12 cellular contexts compared by ENCODE assay signal in genomic region chr2:152420923-152421322, GRCh38.
A peak's percentile ranks its signal among the peaks of the same experiment; 100 is the strongest.
DNase-seq lines count a peak whose midpoint lies in the region; ATAC-seq and TF ChIP-seq lines count a peak whose summit lies in the region.
"Had no signal": no experiment of that assay in that cellular context is flagged by ENCODE, and none has a peak within 500 bp of the region (broad histone marks: within the 10 kb centered on the region; RNA-seq: fewer than 3 reads in every experiment).

No MANE protein-coding gene starts in this region.

- H3K27me3 ChIP-seq in A673 (replicated peaks; ENCODE audit: insufficient read depth, low read depth, low read length, poor library complexity) (no peaks in the 10 kb centered on the region), IMR-90 (ENCODE audit: control insufficient read depth, insufficient read depth, low read length) (no peaks in the 10 kb centered on the region), colonic mucosa (no peaks in the 10 kb centered on the region), muscle layer of duodenum (ENCODE audit: low read depth, low read length) (no peaks in the 10 kb centered on the region), neuronal stem cell (ENCODE audit: control insufficient read depth in 3 of 3, insufficient read depth in 3 of 3, low read depth in 1 of 3, low read length in 3 of 3) (no peaks in the 10 kb centered on the region)

- peak overlapping the region; percentile 8 for H3K4me3 ChIP-seq in A673 (ENCODE audit: low read depth, low read length, poor library complexity, severe bottlenecking)
- no peak overlapping the region for H3K4me3 ChIP-seq in IMR-90 (ENCODE audit: insufficient read depth, low read depth, low read length)
- H3K4me3 ChIP-seq in colonic mucosa, result no peak overlapping the region
- H3K4me3 ChIP-seq in muscle layer of duodenum (ENCODE audit: low read depth in 1 of 2, low read length in 2 of 2), result no peak overlapping the region
- no peak overlapping the region for H3K4me3 ChIP-seq in neuronal stem cell (ENCODE audit: low read length in 2 of 2)

- H3K4me1 ChIP-seq in A673 (ENCODE audit: insufficient read depth, low read length, poor library complexity, severe bottlenecking) (peaks cover 67% of the 10 kb centered on the region), IMR-90 (ENCODE audit: control insufficient read depth, insufficient read depth, low read length) (peaks cover 14% of the 10 kb centered on the region), colonic mucosa (no peaks in the 10 kb centered on the region), muscle layer of duodenum (ENCODE audit: control insufficient read depth in 1 of 2, insufficient read depth in 2 of 2, low read length in 2 of 2) (peaks cover 1 to 5% of the 10 kb centered on the region in 2 donors), neuronal stem cell (ENCODE audit: control insufficient read depth in 2 of 2, insufficient read depth in 1 of 2, low read depth in 1 of 2, low read length in 2 of 2) (peaks cover 11% of the 10 kb centered on the region in 2 donors)

- no peaks in the 10 kb centered on the region; the same call in 1 of the 2 replicates for H4K20me1 ChIP-seq in IMR-90 (ENCODE audit: insufficient read depth, low read length)

- CTCF ChIA-PET in A673 (lab: Charles Lee) (no interaction called here), IMR-90 (lab: Yijun Ruan, JAX) (interaction anchor here (1.0 to 1.6 kb wide), 2 partner anchors 11 to 128 kb away, joined by 3 read pairs; no protein-coding TSS in a partner anchor)

- H2BK120ac ChIP-seq in IMR-90 (ENCODE audit: low read depth, low read length) (peak overlapping the region; percentile 16; the same call in 1 of the 2 replicates), neuronal stem cell (ENCODE audit: low read depth, low read length) (no peak overlapping the region)

- H2AK9ac ChIP-seq in IMR-90 (replicated peaks; ENCODE audit: low read depth, low read length, poor library complexity), result no peak overlapping the region

- H3K4me2 ChIP-seq in IMR-90 (ENCODE audit: low read depth, low read length), result no peak overlapping the region
- H3K4me2 ChIP-seq in neuronal stem cell (ENCODE audit: insufficient read depth, low read length, poor library complexity, severe bottlenecking), result no peak overlapping the region

- in situ Hi-C loops in IMR-90 (cut with MboI; ENCODE audit: low sequenced_read_pairs), result no loop called here

- H3K9ac ChIP-seq in IMR-90 (ENCODE audit: low read depth, low read length) (no peak overlapping the region), colonic mucosa (ENCODE audit: low read depth in 2 of 2, low read length in 2 of 2) (no peak overlapping the region), neuronal stem cell (ENCODE audit: low read depth, low read length, poor library complexity) (no peak overlapping the region)

- peaks cover 13% of the 10 kb centered on the region for H3K9me1 ChIP-seq in IMR-90 (ENCODE audit: insufficient read depth, low read length)

- no peak overlapping the region for H2BK12ac ChIP-seq in neuronal stem cell (ENCODE audit: low read length)

- H3K27ac ChIP-seq in A673 (ENCODE audit: low read depth, low read length, poor library complexity, severe bottlenecking) (peak overlapping the region; percentile 86), IMR-90 (ENCODE audit: insufficient read depth, low read length) (no peak overlapping the region; the same call in 1 of the 2 replicates), colonic mucosa (peak overlapping the region; percentile 65), muscle layer of duodenum (ENCODE audit: low read length) (peak overlapping the region; percentile 42), neuronal stem cell (replicated peaks; ENCODE audit: low read length) (no peak overlapping the region)
- H3K27ac ChIP-seq: VCaP had no signal

- H3K56ac ChIP-seq in IMR-90 (ENCODE audit: extremely low read depth, insufficient read depth, low read length), result no peak overlapping the region

- H3K14ac ChIP-seq in IMR-90 (replicated peaks; ENCODE audit: low read depth, low read length), result peak overlapping the region; percentile 63; the same call in 1 of the 2 replicates
- no peak overlapping the region for H3K14ac ChIP-seq in neuronal stem cell (ENCODE audit: low read length)

- 0 out of 2 replicates have a peak overlapping the region, but pooled peaks have one; percentile 3 for H3K23ac ChIP-seq in IMR-90 (ENCODE audit: low read depth, low read length)
- H3K23ac ChIP-seq in neuronal stem cell (ENCODE audit: low read depth, low read length, poor library complexity), result no peak overlapping the region

- H3K4ac ChIP-seq in IMR-90 (ENCODE audit: low read depth, low read length) (0 out of 2 replicates have a peak overlapping the region, but pooled peaks have one; percentile 3), neuronal stem cell (ENCODE audit: low read length) (no peak overlapping the region)

- BruUV-seq in A673 (replicated peaks; lab: Mats Ljungman, UMichigan), result TSS peak; percentile 96
- BruUV-seq in IMR-90 (replicated peaks; lab: Mats Ljungman, UMichigan), result no TSS peak

- dilution Hi-C loops in IMR-90 (cut with HindIII; ENCODE audit: low sequenced_read_pairs, unreplicated experiment), result no loop called here

- POLR2A ChIA-PET in A673 (lab: Charles Lee; ENCODE audit: low non-redundant PET), result no interaction called here
- POLR2A ChIA-PET in IMR-90 (lab: Charles Lee; ENCODE audit: unreplicated experiment), result interaction anchor here (0.5 kb wide), 1 partner anchor 14 kb away, joined by 3 read pairs; no protein-coding TSS in a partner anchor

- DNase-seq in A673 (ENCODE audit: low spot score), result no peak
- no peak for DNase-seq in IMR-90
- DNase-seq in colonic mucosa, result no peak
- DNase-seq in stimulated activated CD4-positive, alpha-beta T cell treated with anti-CD3 and anti-CD28 coated beads, Interleukin-2, amount 100 ng/mL, for 48 hours, result no peak
- no peak for DNase-seq in neuronal stem cell (ENCODE audit: low spot score)
- DNase-seq: activated T-cell treated with anti-CD3 and anti-CD28 coated beads, Interleukin-2, amount 50 U/mL, for 24 hours; NCI-H2227 treated with DMSO at 0.1 percent for 48 hours; SHP77 treated with DMSO at 0.1 percent for 48 hours had no signal

- H3K18ac ChIP-seq in IMR-90 (ENCODE audit: low read depth, low read length) (no peak overlapping the region), neuronal stem cell (ENCODE audit: low read length) (no peak overlapping the region)

- H3K79me1 ChIP-seq in IMR-90 (ENCODE audit: low read depth in 1 of 2, low read length in 2 of 2) (peaks cover 23 to 35% of the 10 kb centered on the region in 2 experiments), neuronal stem cell (ENCODE audit: low read depth, low read length) (peaks cover 3% of the 10 kb centered on the region)

- peak overlapping the region in 1 of 2 experiments; percentile 11; a peak in 1 of 4 replicates for H4K8ac ChIP-seq in IMR-90 (ENCODE audit: low read depth in 2 of 2, low read length in 2 of 2)
- no peak overlapping the region for H4K8ac ChIP-seq in neuronal stem cell (ENCODE audit: low read depth, low read length)

- H4K91ac ChIP-seq in IMR-90 (ENCODE audit: insufficient read depth, low read depth, low read length) (peak overlapping the region; percentile 25; the same call in 1 of the 2 replicates), neuronal stem cell (ENCODE audit: low read depth, low read length, poor library complexity) (no peak overlapping the region)

- H2AK5ac ChIP-seq in IMR-90 (ENCODE audit: low read depth, low read length) (peak overlapping the region; percentile 37; the same call in 1 of the 2 replicates), neuronal stem cell (ENCODE audit: low read depth, low read length) (no peak overlapping the region)

- no peak for TF ChIP-seq RAD21 in IMR-90 (IDR thresholded peaks at IDR 0.05; ENCODE audit: low read length)

- H3K9me3 ChIP-seq in A673 (ENCODE audit: low read depth, low read length, poor library complexity, severe bottlenecking) (no peaks in the 10 kb centered on the region), IMR-90 (ENCODE audit: control insufficient read depth, insufficient read depth, low read length) (no peaks in the 10 kb centered on the region), colonic mucosa (no peaks in the 10 kb centered on the region), muscle layer of duodenum (ENCODE audit: control insufficient read depth in 1 of 2, low read length in 2 of 2) (no peaks in the 10 kb centered on the region), neuronal stem cell (replicated peaks in 1 of 2; ENCODE audit: control insufficient read depth in 2 of 2, insufficient read depth in 1 of 2, low read depth in 1 of 2, low read length in 2 of 2) (no peaks in the 10 kb centered on the region)

- no CpG with 5 or more reads among the region's 7 CpGs for WGBS in IMR-90 (ENCODE audit: extremely low coverage in 2 of 2, insufficient read length in 1 of 2), 2 experiments
- WGBS in neuronal stem cell (ENCODE audit: extremely low coverage in 2 of 2, insufficient read length in 2 of 2, insufficient replicate concordance in 1 of 2), 2 donors, result no CpG with 5 or more reads among the region's 7 CpGs

- intact Hi-C loops in A673 (cut with micrococcal nuclease; ENCODE audit: unreplicated experiment), result loop anchor here (5.0 kb wide), 2 partner anchors 206 to 244 kb away; partner anchors contain the start of gene STAM2
- intact Hi-C loops in IMR-90 (cut with micrococcal nuclease), result no loop called here
- intact Hi-C loops in colonic mucosa (cut with DNase I), result no loop called here

- H3K36me3 ChIP-seq in A673 (ENCODE audit: insufficient read depth, low read length, poor library complexity, severe bottlenecking) (no peaks in the 10 kb centered on the region), IMR-90 (ENCODE audit: control insufficient read depth, insufficient read depth, low read length) (no peaks in the 10 kb centered on the region), colonic mucosa (no peaks in the 10 kb centered on the region), muscle layer of duodenum (ENCODE audit: control insufficient read depth in 1 of 2, insufficient read depth in 2 of 2, low read length in 2 of 2) (peaks cover 0 to 4% of the 10 kb centered on the region in 2 donors), neuronal stem cell (replicated peaks in 1 of 2; ENCODE audit: control insufficient read depth in 2 of 2, insufficient read depth in 2 of 2, low read length in 2 of 2) (peaks cover 0 to 19% of the 10 kb centered on the region in 2 donors)

- no peak for TF ChIP-seq POLR2A in IMR-90 (IDR thresholded peaks at IDR 0.05; ENCODE audit: low read depth, low read length)

- H2BK20ac ChIP-seq in IMR-90 (ENCODE audit: low read depth, low read length), result peak overlapping the region; percentile 64; the same call in 1 of the 2 replicates

- no peak for TF ChIP-seq CTCF in A673 (conservative IDR thresholded peaks at IDR 0.05; ENCODE audit: low read depth, low read length)
- TF ChIP-seq CTCF in IMR-90 (conservative IDR thresholded peaks at IDR 0.05; ENCODE audit: low read depth, low read length), result no peak
- no peak for TF ChIP-seq CTCF in colonic mucosa (IDR thresholded peaks at IDR 0.05)

- no peak overlapping the region for H2AFZ ChIP-seq in IMR-90 (replicated peaks; ENCODE audit: low read length, poor library complexity)
- no peak overlapping the region for H2AFZ ChIP-seq in neuronal stem cell (ENCODE audit: low read length)

- H2BK5ac ChIP-seq in IMR-90 (ENCODE audit: low read depth, low read length, poor library complexity, severe bottlenecking), result peak overlapping the region; percentile 58
- no peak overlapping the region for H2BK5ac ChIP-seq in neuronal stem cell (ENCODE audit: low read length)

- ATAC-seq in IMR-90 (ENCODE audit: low read depth) (no peak), GM18861 (IDR thresholded peaks at IDR 0.05; ENCODE audit: unreplicated experiment) (no peak), HG03135 (IDR thresholded peaks at IDR 0.05; ENCODE audit: unreplicated experiment) (no peak)

- H4K5ac ChIP-seq in IMR-90 (ENCODE audit: low read depth, low read length), result no peak overlapping the region

- peak overlapping the region; percentile 10; the same call in 1 of the 3 replicates for H2BK15ac ChIP-seq in IMR-90 (ENCODE audit: low read depth, low read length)
- no peak overlapping the region for H2BK15ac ChIP-seq in neuronal stem cell (ENCODE audit: low read length)

Comparison
In these comparisons a context has a peak if more than half of its experiments do, and no peak if none do; other contexts are left out.
1. H3K27ac ChIP-seq: peak in A673 (single experiment), colonic mucosa (single experiment) and muscle layer of duodenum (single experiment); none in IMR-90 (single experiment) and neuronal stem cell (single experiment).